In genomic region chr16:83898463-83899271, GRCh38 we compare ENCODE assay signal across 1 cellular context.
TF ChIP-seq lines count a peak whose summit lies in the region.

MLYCD (plus strand) TSS chr16:83899115; CDS start chr16:83899145, 30 bp downstream.

TF ChIP-seq in HepG2, 621 proteins besides CTCF, POLR2A, EP300 and RAD21 (continued from another document):
- peak; percentile 24; the same call in 1 of the 2 replicates for TF ChIP-seq AHDC1 (CRISPR knock-in tag; IDR thresholded peaks at IDR 0.05; ENCODE audit: borderline replicate concordance)
- no peak for TF ChIP-seq ZKSCAN5 (CRISPR knock-in tag; IDR thresholded peaks at IDR 0.05)
- TF ChIP-seq SAFB2 (CRISPR knock-in tag; IDR thresholded peaks at IDR 0.05; ENCODE audit: borderline replicate concordance, low read depth): no peak
- peak; percentile 6; the same call in 1 of the 2 replicates for TF ChIP-seq TFDP2 (CRISPR knock-in tag; IDR thresholded peaks at IDR 0.05)
TF ChIP-seq in HepG2: peak in this region for 93.
